Comparison of ENCODE assay signal across 18 cellular contexts in genomic region chr5:55509768-55510522, GRCh38. TPM values are rescaled to one million over a fixed set of nuclear protein-coding genes. Genes with fewer than 3 reads are reported as not detected.
DNase-seq lines count a peak whose midpoint lies in the region; ATAC-seq and TF ChIP-seq lines count a peak whose summit lies in the region.
"Had no signal": no experiment of that assay in that cellular context is flagged by ENCODE, and none has a peak within 500 bp of the region (broad histone marks: within the 10 kb centered on the region; RNA-seq: fewer than 3 reads in every experiment).

No MANE protein-coding gene starts in this region.

- no peaks in the 10 kb centered on the region for H3K4me1 ChIP-seq in RWPE2 (ENCODE audit: insufficient read depth, poor library complexity, severe bottlenecking)

- CTCF ChIA-PET in Calu3 (lab: Charles Lee), result interaction anchor here (0.6 to 1.7 kb wide), 3 partner anchors 11 to 24 kb away, joined by 3 to 7 read pairs (median 3); no protein-coding TSS in a partner anchor
- CTCF ChIA-PET in activated CD8-positive, alpha-beta T cell treated with anti-CD3 and anti-CD28 coated beads for 36 hours (lab: Charles Lee), result interaction anchor here (0.8 to 1.5 kb wide), 2 partner anchors 10 to 15 kb away, joined by 4 read pairs; no protein-coding TSS in a partner anchor

- no peak overlapping the region for H3K27ac ChIP-seq in RWPE2 (ENCODE audit: poor library complexity, severe bottlenecking)
- H3K27ac ChIP-seq: parathyroid adenoma, PC-9 had no signal

- TF ChIP-seq CTCF in Calu3 (IDR thresholded peaks at IDR 0.05; ENCODE audit: unreplicated experiment) (no peak), RWPE2 (IDR thresholded peaks at IDR 0.05; ENCODE audit: poor library complexity, severe bottlenecking) (no peak), fibroblast of the aortic adventitia (IDR thresholded peaks at IDR 0.05; ENCODE audit: insufficient read depth, low read length) (no peak), nephron (IDR thresholded peaks at IDR 0.05; ENCODE audit: unreplicated experiment in 3 of 3) (no peak)
- no peak for TF ChIP-seq CTCF in activated CD8-positive, alpha-beta T cell treated with anti-CD3 and anti-CD28 coated beads for 36 hours (IDR thresholded peaks at IDR 0.05)

- intact Hi-C loops in Calu3 (cut with micrococcal nuclease; ENCODE audit: unreplicated experiment), result no loop called here
- intact Hi-C loops in activated CD8-positive, alpha-beta T cell treated with anti-CD3 and anti-CD28 coated beads for 36 hours (cut with micrococcal nuclease), result no loop called here

- H3K4me3 Mint-ChIP-seq in Calu3 (ENCODE audit: low read depth, unreplicated experiment) (no peak overlapping the region), nephron (no peak overlapping the region)
- no peak overlapping the region for H3K4me3 Mint-ChIP-seq in activated CD8-positive, alpha-beta T cell treated with anti-CD3 and anti-CD28 coated beads for 36 hours

- H3K9me3 Mint-ChIP-seq in Calu3 (ENCODE audit: low read depth, unreplicated experiment) (no peaks in the 10 kb centered on the region), nephron (no peaks in the 10 kb centered on the region)
- no peaks in the 10 kb centered on the region for H3K9me3 Mint-ChIP-seq in activated CD8-positive, alpha-beta T cell treated with anti-CD3 and anti-CD28 coated beads for 36 hours

- peak; percentile 40; the same call in 2 of the 3 replicates for ATAC-seq in RWPE2 (ENCODE audit: low read depth)
- no peak for ATAC-seq in activated CD8-positive, alpha-beta T cell treated with anti-CD3 and anti-CD28 coated beads for 36 hours

- no peaks in the 10 kb centered on the region for H3K36me3 ChIP-seq in RWPE2 (ENCODE audit: low read depth)
- H3K36me3 ChIP-seq: tibial artery had no signal

- no peaks in the 10 kb centered on the region for H3K36me3 Mint-ChIP-seq in Calu3 (ENCODE audit: insufficient read depth, unreplicated experiment)
- H3K36me3 Mint-ChIP-seq in nephron (ENCODE audit: low read depth), result no peaks in the 10 kb centered on the region
- no peaks in the 10 kb centered on the region for H3K36me3 Mint-ChIP-seq in activated CD8-positive, alpha-beta T cell treated with anti-CD3 and anti-CD28 coated beads for 36 hours (ENCODE audit: low read depth)

- H3K4me3 ChIP-seq in RWPE2 (ENCODE audit: severe bottlenecking) (no peak overlapping the region), fibroblast of the aortic adventitia (ENCODE audit: low read depth, low read length) (no peak overlapping the region)
- H3K4me3 ChIP-seq: PC-9, tibial artery had no signal

- H3K9me3 ChIP-seq in RWPE2 (ENCODE audit: severe bottlenecking), result no peaks in the 10 kb centered on the region
- H3K9me3 ChIP-seq: tibial artery had no signal

- peak overlapping the region; percentile 11 for H3K27ac Mint-ChIP-seq in Calu3 (ENCODE audit: unreplicated experiment)
- H3K27ac Mint-ChIP-seq in nephron, result peak overlapping the region; percentile 30 to 73 (median 61)
- no peak overlapping the region for H3K27ac Mint-ChIP-seq in activated CD8-positive, alpha-beta T cell treated with anti-CD3 and anti-CD28 coated beads for 36 hours

- BruUV-seq in Calu3 (replicated peaks; lab: Mats Ljungman, UMichigan), result no TSS peak

- POLR2A ChIA-PET in activated CD8-positive, alpha-beta T cell treated with anti-CD3 and anti-CD28 coated beads for 36 hours (lab: Charles Lee), result interaction anchor here (0.7 kb wide), 1 partner anchor 502 kb away, joined by 3 read pairs; no protein-coding TSS in a partner anchor

- H3K4me1 Mint-ChIP-seq in Calu3 (ENCODE audit: low read depth, unreplicated experiment) (peaks cover 34% of the 10 kb centered on the region), nephron (peaks cover 53% of the 10 kb centered on the region)
- peaks cover 12% of the 10 kb centered on the region for H3K4me1 Mint-ChIP-seq in activated CD8-positive, alpha-beta T cell treated with anti-CD3 and anti-CD28 coated beads for 36 hours (ENCODE audit: low read depth)

- H3K27me3 ChIP-seq in RWPE2 (ENCODE audit: insufficient read depth, poor library complexity, severe bottlenecking), result no peaks in the 10 kb centered on the region
- H3K27me3 ChIP-seq: tibial artery had no signal

- H3K27me3 Mint-ChIP-seq in Calu3 (ENCODE audit: unreplicated experiment), result no peaks in the 10 kb centered on the region
- no peaks in the 10 kb centered on the region for H3K27me3 Mint-ChIP-seq in nephron (ENCODE audit: low read depth)
- no peaks in the 10 kb centered on the region for H3K27me3 Mint-ChIP-seq in activated CD8-positive, alpha-beta T cell treated with anti-CD3 and anti-CD28 coated beads for 36 hours

- no peak for DNase-seq in Calu3
- DNase-seq in RWPE2 (ENCODE audit: low spot score), result no peak
- DNase-seq in fibroblast of the aortic adventitia (ENCODE audit: low read depth), result peak; percentile 8
- no peak for DNase-seq in COR-L47 (lab: John Stamatoyannopoulos, UW)
- no peak for DNase-seq in inferior parietal cortex (ENCODE audit: extremely low spot score)
- no peak for DNase-seq in midbrain (lab: John Stamatoyannopoulos, UW)
- no peak for DNase-seq in activated CD8-positive, alpha-beta T cell treated with anti-CD3 and anti-CD28 coated beads for 36 hours
- DNase-seq: activated CD8-positive, alpha-beta memory T cell treated with anti-CD3 and anti-CD28 coated beads for 24 hours; amygdala; foreskin melanocyte; Kasumi-1; mesendoderm; NCI-H1694; NCI-H524; PC-9; tibial artery had no signal

RNA-seq across cellular contexts. Expression of gene PLPP1, which starts 24.8 kb away (rescaled TPM):
- total RNA-seq in Calu3 (2022), result 20.2 and 21.5 TPM in 2 replicates
- total RNA-seq in fibroblast of the aortic adventitia (ENCODE audit: low replicate concordance), result 71.8 and 254 TPM in 2 replicates
- total RNA-seq in activated CD8-positive, alpha-beta T cell treated with anti-CD3 and anti-CD28 coated beads for 36 hours, result 10 to 100 TPM; 15.9 to 17.6 TPM
